ENCODE assay signal across 1 cellular context in genomic region chr22:49825944-49826602, GRCh38.
TF ChIP-seq lines count a peak whose summit lies in the region.

No MANE protein-coding gene starts in this region.

TF ChIP-seq in HepG2, 621 proteins besides CTCF, POLR2A, EP300 and RAD21 (continued from another document):
- TF ChIP-seq MYPOP (CRISPR knock-in tag; IDR thresholded peaks at IDR 0.05) (0 out of 2 replicates have a peak, but pooled peaks have one; percentile 7), FOXJ3 (CRISPR knock-in tag; IDR thresholded peaks at IDR 0.05; ENCODE audit: borderline replicate concordance) (0 out of 2 replicates have a peak, but pooled peaks have one; percentile 42), ZNF766 (CRISPR knock-in tag; IDR thresholded peaks at IDR 0.05; ENCODE audit: borderline replicate concordance) (peak; percentile 56; the same call in 1 of the 2 replicates), FOXO4 (CRISPR knock-in tag; conservative IDR thresholded peaks at IDR 0.05) (no peak), AGO2 (optimal IDR thresholded peaks at IDR 0.05; ENCODE audit: low read depth, low read length) (peak; percentile 44), ZXDC (CRISPR knock-in tag; IDR thresholded peaks at IDR 0.05) (no peak), SNRNP70 (IDR thresholded peaks at IDR 0.05; ENCODE audit: low read depth, low read length) (no peak), SOX6 (IDR thresholded peaks at IDR 0.05) (no peak), SOX6 (CRISPR knock-in tag; IDR thresholded peaks at IDR 0.05) (no peak), ATF6 (CRISPR knock-in tag; conservative IDR thresholded peaks at IDR 0.05) (no peak), ZNF20 (CRISPR knock-in tag; IDR thresholded peaks at IDR 0.05) (0 out of 2 replicates have a peak, but pooled peaks have one; percentile 0), ZNF652 (CRISPR knock-in tag; IDR thresholded peaks at IDR 0.05; ENCODE audit: borderline replicate concordance, low read depth) (no peak), ZFP90 (CRISPR knock-in tag; IDR thresholded peaks at IDR 0.05; ENCODE audit: borderline replicate concordance) (peak; percentile 58; the same call in 1 of the 2 replicates)
